12 cellular contexts compared by ENCODE assay signal in the genomic region with DNA sequence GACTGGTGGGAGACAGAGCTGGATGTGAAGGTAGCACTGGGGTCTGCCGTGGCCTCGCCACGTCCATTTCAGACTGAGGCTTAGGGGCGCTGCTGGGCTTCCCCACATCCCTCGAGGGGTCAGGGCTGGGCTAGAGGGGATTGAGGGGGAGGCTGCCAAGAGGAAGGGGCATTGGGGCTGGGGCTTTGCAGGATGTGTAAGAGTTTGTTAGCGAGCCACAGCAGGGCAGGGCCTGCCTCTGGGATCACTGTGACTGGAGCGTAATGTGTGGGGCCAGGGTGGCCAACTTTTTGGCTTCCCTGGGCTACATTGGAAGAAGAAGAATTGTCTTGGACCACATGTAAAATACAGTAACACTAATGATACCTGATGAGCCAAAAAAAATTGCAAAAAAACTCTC. TPM values are rescaled to one million over a fixed set of nuclear protein-coding genes. Genes with fewer than 3 reads are reported as not detected.
A peak's percentile ranks its signal among the peaks of the same experiment; 100 is the strongest.
DNase-seq lines count a peak whose midpoint lies in the region; ATAC-seq and TF ChIP-seq lines count a peak whose summit lies in the region.
"Had no signal": no experiment of that assay in that cellular context is flagged by ENCODE, and none has a peak within 500 bp of the region (broad histone marks: within the 10 kb centered on the region; RNA-seq: fewer than 3 reads in every experiment).

No MANE protein-coding gene starts in this region.

- peaks cover 60% of the 10 kb centered on the region for H3K4me1 ChIP-seq in BLaER1

- H3K36me3 Mint-ChIP-seq in HFFc6 (ENCODE audit: low read depth) (peaks cover 29% of the 10 kb centered on the region), brain (peaks cover 72% of the 10 kb centered on the region), nephron (ENCODE audit: low read depth) (peaks cover 55% of the 10 kb centered on the region)

- H3K4me1 Mint-ChIP-seq in HFFc6 (ENCODE audit: low read depth) (peaks cover 16% of the 10 kb centered on the region; the same call in 1 of the 2 replicates), brain (peaks cover 15% of the 10 kb centered on the region), nephron (peaks cover 25% of the 10 kb centered on the region)

- peak overlapping the region; percentile 97 for H3K4me2 ChIP-seq in BLaER1

- H3K9me3 Mint-ChIP-seq in HFFc6 (no peaks in the 10 kb centered on the region), brain (peaks cover 0 to 26% (median 3%) of the 10 kb centered on the region in 5 experiments), nephron (no peaks in the 10 kb centered on the region)

- H3K27me3 ChIP-seq in BLaER1: no peaks in the 10 kb centered on the region

- H4K20me1 ChIP-seq in BLaER1: peaks cover 100% of the 10 kb centered on the region

- H3K4me3 Mint-ChIP-seq in HFFc6 (no peak overlapping the region), brain (peak overlapping the region in 1 of 5 experiments; percentile 69), nephron (peak overlapping the region; percentile 13 to 50 (median 22))

- TF ChIP-seq CTCF in HFFc6 (IDR thresholded peaks at IDR 0.05) (no peak), brain (conservative IDR thresholded peaks at IDR 0.05) (no peak), nephron (IDR thresholded peaks at IDR 0.05; ENCODE audit: unreplicated experiment in 3 of 3) (no peak)

- ATAC-seq in GM18867 (IDR thresholded peaks at IDR 0.05; ENCODE audit: unreplicated experiment) (no peak), GM19324 (IDR thresholded peaks at IDR 0.05; ENCODE audit: low FRiP score, unreplicated experiment) (no peak)

- H3K9me3 ChIP-seq in BLaER1: peaks cover 9% of the 10 kb centered on the region

- H3K4me3 ChIP-seq in BLaER1: 0 out of 2 replicates have a peak overlapping the region, but pooled peaks have one; percentile 58

- H3K27me3 Mint-ChIP-seq in HFFc6 (ENCODE audit: insufficient read depth) (peaks cover 1% of the 10 kb centered on the region; the same call in 1 of the 2 replicates), brain (peaks cover 3% of the 10 kb centered on the region), nephron (ENCODE audit: low read depth) (no peaks in the 10 kb centered on the region)

- DNase-seq in HFFc6: no peak
- no peak for DNase-seq in NOMO-1 treated with DMSO at 0.1 percent for 48 hours (lab: John Stamatoyannopoulos, UW; ENCODE audit: unreplicated experiment)
- no peak for DNase-seq in islet precursor cell
- DNase-seq: NCI-H510A had no signal

- H3K27ac ChIP-seq in BLaER1: peak overlapping the region; percentile 64

- 0 out of 2 replicates have a peak overlapping the region, but pooled peaks have one; percentile 49 for H3K9ac ChIP-seq in BLaER1

- H3K27ac Mint-ChIP-seq in HFFc6 (peak overlapping the region; percentile 51; the same call in 1 of the 2 replicates), brain (peak overlapping the region; percentile 38 to 94 (median 81)), nephron (peak overlapping the region; percentile 74 to 95 (median 80))

- H3K36me3 ChIP-seq in BLaER1: peaks cover 64% of the 10 kb centered on the region

RNA-seq across cellular contexts. Expression of a gene that starts 14.1 kb away (rescaled TPM):
- 10 to 100 TPM; 35.1 to 44.2 (median 38.4) TPM for total RNA-seq in HFFc6 (2021; fragmentation: NEBNext Ultra II Directional; extraction: Animal tissue kit (Norgen Biotek cat#: 25700))
- polyA plus RNA-seq in brain (ENCODE audit: insufficient read depth, low read depth, low replicate concordance): 3.0 TPM

RNA-seq across cellular contexts. Expression of a gene that starts 22.8 kb away (rescaled TPM):
- total RNA-seq in HFFc6 (2021; fragmentation: NEBNext Ultra II Directional; extraction: Animal tissue kit (Norgen Biotek cat#: 25700)): not detected
- 0.73 TPM for polyA plus RNA-seq in brain (ENCODE audit: insufficient read depth, low read depth, low replicate concordance)
- total RNA-seq: endothelial cell of umbilical vein, M059J, renal cortical epithelial cell had no signal
- polyA plus RNA-seq: endothelial cell of umbilical vein had no signal

RNA-seq across cellular contexts. Expression of a gene that starts 26.9 kb away (rescaled TPM):
- total RNA-seq in HFFc6 (2021; fragmentation: NEBNext Ultra II Directional; extraction: Animal tissue kit (Norgen Biotek cat#: 25700)): 10 to 100 TPM; 41.9 to 53.4 (median 45.9) TPM
- polyA plus RNA-seq in brain (ENCODE audit: insufficient read depth, low read depth, low replicate concordance): 96.1 TPM

RNA-seq across cellular contexts. Expression of a gene that starts 44.2 kb away (rescaled TPM):
- total RNA-seq in HFFc6 (2021; fragmentation: NEBNext Ultra II Directional; extraction: Animal tissue kit (Norgen Biotek cat#: 25700)): 10 to 100 TPM; 47.5 to 55.8 (median 51.3) TPM
- 75.4 TPM for polyA plus RNA-seq in brain (ENCODE audit: insufficient read depth, low read depth, low replicate concordance)

RNA-seq across cellular contexts. Expression of a gene that starts 46.6 kb away (rescaled TPM):
- not detected for total RNA-seq in HFFc6 (2021; fragmentation: NEBNext Ultra II Directional; extraction: Animal tissue kit (Norgen Biotek cat#: 25700))
- not detected for polyA plus RNA-seq in brain (ENCODE audit: insufficient read depth, low read depth, low replicate concordance)
- total RNA-seq: endothelial cell of umbilical vein, M059J, renal cortical epithelial cell had no signal
- polyA plus RNA-seq: endothelial cell of umbilical vein had no signal
